ENCODE assay signal across 15 cellular contexts in the genomic region with DNA sequence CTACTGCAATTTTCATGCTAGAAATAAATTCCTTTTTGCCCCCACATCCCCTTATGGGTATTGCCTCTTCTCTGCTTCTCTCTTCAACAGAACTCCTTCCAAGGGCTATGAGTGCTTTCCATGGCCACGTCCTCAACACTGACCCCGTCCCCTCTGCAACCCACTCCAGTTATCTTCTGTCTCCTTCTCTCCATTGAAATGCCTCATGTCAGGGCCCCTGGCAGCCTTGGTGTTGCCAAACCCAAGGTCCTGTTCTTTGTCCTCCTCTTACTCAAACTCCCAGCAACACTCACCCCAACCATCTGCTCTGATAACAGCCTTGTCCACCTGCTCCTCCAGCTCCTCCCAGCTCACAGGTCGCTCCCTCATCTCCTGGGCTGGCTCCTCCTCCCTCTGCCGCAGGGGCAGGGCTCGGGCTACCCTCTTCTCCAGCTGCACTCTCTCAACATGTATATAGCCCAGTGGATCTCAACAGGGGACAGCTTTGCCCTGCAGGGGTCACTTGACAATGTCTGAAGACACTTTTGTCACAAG.
A peak's percentile ranks its signal among the peaks of the same experiment; 100 is the strongest.
DNase-seq lines count a peak whose midpoint lies in the region; ATAC-seq and TF ChIP-seq lines count a peak whose summit lies in the region.
"Had no signal": no experiment of that assay in that cellular context is flagged by ENCODE, and none has a peak within 500 bp of the region (broad histone marks: within the 10 kb centered on the region; RNA-seq: fewer than 3 reads in every experiment).

No MANE protein-coding gene starts in this region.

- intact Hi-C loops in left ventricle myocardium superior (cut with micrococcal nuclease), result no loop called here

- peak; percentile 36 for ATAC-seq in left ventricle myocardium superior
- no peak for ATAC-seq in HG03571 (IDR thresholded peaks at IDR 0.05; ENCODE audit: unreplicated experiment)
- ATAC-seq: A549 had no signal

- CTCF ChIA-PET in activated CD4-positive, alpha-beta T cell treated with anti-CD3 and anti-CD28 coated beads, Interleukin-2, amount 10 ng/mL, durations not matched to agents 7 days and 5 days (lab: Charles Lee), result no interaction called here

- H3K9me3 Mint-ChIP-seq in neural crest cell, result peaks cover 10% of the 10 kb centered on the region
- H3K9me3 Mint-ChIP-seq in activated CD4-positive, alpha-beta T cell treated with anti-CD3 and anti-CD28 coated beads, Interleukin-2, amount 10 ng/mL, durations not matched to agents 7 days and 5 days, result peaks cover 2% of the 10 kb centered on the region
- H3K9me3 Mint-ChIP-seq: CD4-positive, alpha-beta T cell had no signal

- H3K4me3 ChIP-seq in right atrium auricular region, result no peak overlapping the region
- H3K4me3 ChIP-seq: A549, HAP-1 had no signal

- H3K4me1 Mint-ChIP-seq in neural crest cell, result peaks cover 29% of the 10 kb centered on the region
- H3K4me1 Mint-ChIP-seq in activated CD4-positive, alpha-beta T cell treated with anti-CD3 and anti-CD28 coated beads, Interleukin-2, amount 10 ng/mL, durations not matched to agents 7 days and 5 days, result no peaks in the 10 kb centered on the region

- H3K27me3 Mint-ChIP-seq in neural crest cell (ENCODE audit: low read depth), result no peaks in the 10 kb centered on the region
- no peaks in the 10 kb centered on the region for H3K27me3 Mint-ChIP-seq in activated CD4-positive, alpha-beta T cell treated with anti-CD3 and anti-CD28 coated beads, Interleukin-2, amount 10 ng/mL, durations not matched to agents 7 days and 5 days

- H3K27ac ChIP-seq in right atrium auricular region, result no peak overlapping the region
- H3K27ac ChIP-seq: 22Rv1, A549, C4-2B had no signal

- no peak for TF ChIP-seq CTCF in right atrium auricular region (IDR thresholded peaks at IDR 0.05)
- TF ChIP-seq CTCF in neural crest cell (conservative IDR thresholded peaks at IDR 0.05), result no peak

- H3K27me3 ChIP-seq in right atrium auricular region, result no peaks in the 10 kb centered on the region

- no peaks in the 10 kb centered on the region for H3K36me3 ChIP-seq in right atrium auricular region
- H3K36me3 ChIP-seq: HAP-1 had no signal

- no peaks in the 10 kb centered on the region for H3K9me3 ChIP-seq in right atrium auricular region
- H3K9me3 ChIP-seq: A549, Caco-2 had no signal

- H3K4me3 Mint-ChIP-seq in neural crest cell, result no peak overlapping the region
- H3K4me3 Mint-ChIP-seq in activated CD4-positive, alpha-beta T cell treated with anti-CD3 and anti-CD28 coated beads, Interleukin-2, amount 10 ng/mL, durations not matched to agents 7 days and 5 days, result no peak overlapping the region
- H3K4me3 Mint-ChIP-seq: CD4-positive, alpha-beta T cell had no signal

- peaks cover 0 to 4% of the 10 kb centered on the region in 2 donors for H3K4me1 ChIP-seq in right atrium auricular region
- H3K4me1 ChIP-seq: A549, Caco-2, HAP-1 had no signal

- POLR2A ChIA-PET in activated CD4-positive, alpha-beta T cell treated with anti-CD3 and anti-CD28 coated beads, Interleukin-2, amount 10 ng/mL, durations not matched to agents 7 days and 5 days (lab: Charles Lee), result no interaction called here

- H3K36me3 Mint-ChIP-seq in neural crest cell (ENCODE audit: low read depth), result no peaks in the 10 kb centered on the region
- H3K36me3 Mint-ChIP-seq in activated CD4-positive, alpha-beta T cell treated with anti-CD3 and anti-CD28 coated beads, Interleukin-2, amount 10 ng/mL, durations not matched to agents 7 days and 5 days (ENCODE audit: low read depth), result no peaks in the 10 kb centered on the region

- DNase-seq in NCI-H2171 treated with DMSO at 0.1 percent for 48 hours (lab: John Stamatoyannopoulos, UW), result peak; percentile 2
- no peak for DNase-seq in NCI-H2171 (lab: John Stamatoyannopoulos, UW)
- DNase-seq in left ventricle myocardium superior, result no peak
- no peak for DNase-seq in right atrium auricular region (ENCODE audit: low spot score)
- DNase-seq in neural crest cell (ENCODE audit: low read depth, low spot score), result no peak
- no peak for DNase-seq in activated CD4-positive, alpha-beta T cell treated with anti-CD3 and anti-CD28 coated beads, Interleukin-2, amount 10 ng/mL, durations not matched to agents 7 days and 5 days
- DNase-seq: AML-193; Caco-2; CD4-positive, alpha-beta T cell; IMR-90 had no signal

- peak overlapping the region; percentile 20 for H3K27ac Mint-ChIP-seq in neural crest cell (ENCODE audit: unreplicated experiment)
- no peak overlapping the region for H3K27ac Mint-ChIP-seq in activated CD4-positive, alpha-beta T cell treated with anti-CD3 and anti-CD28 coated beads, Interleukin-2, amount 10 ng/mL, durations not matched to agents 7 days and 5 days
- H3K27ac Mint-ChIP-seq: CD4-positive, alpha-beta T cell had no signal
